13 cellular contexts compared by ENCODE assay signal in genomic region chr7:67738958-67739357, GRCh38.
DNase-seq lines count a peak whose midpoint lies in the region; TF ChIP-seq lines count a peak whose summit lies in the region.
"Had no signal": no experiment of that assay in that cellular context is flagged by ENCODE, and none has a peak within 500 bp of the region (broad histone marks: within the 10 kb centered on the region; RNA-seq: fewer than 3 reads in every experiment).

No MANE protein-coding gene starts in this region.

- TF ChIP-seq CTCF in AG10803 (conservative IDR thresholded peaks at IDR 0.05; ENCODE audit: low read length) = no peak
- no peak for TF ChIP-seq CTCF in fibroblast of pulmonary artery (IDR thresholded peaks at IDR 0.05; ENCODE audit: low read length, missing control alignments)
- TF ChIP-seq CTCF in ovary (IDR thresholded peaks at IDR 0.05) = no peak

- no peaks in the 10 kb centered on the region for H3K27me3 Mint-ChIP-seq in activated naive CD4-positive, alpha-beta T cell treated with anti-CD3 and anti-CD28 coated beads for 36 hours (ENCODE audit: low read depth)

- peaks cover 7% of the 10 kb centered on the region for H3K4me1 ChIP-seq in ovary (ENCODE audit: insufficient read depth)
- H3K4me1 ChIP-seq: foreskin keratinocyte, parathyroid adenoma had no signal

- no peaks in the 10 kb centered on the region for H3K9me3 ChIP-seq in ovary

- WGBS in ovary, 3 donors = 3 to 6% (median 5%) methylated on average over 6 of the region's 6 CpGs

- H3K36me3 Mint-ChIP-seq in activated naive CD4-positive, alpha-beta T cell treated with anti-CD3 and anti-CD28 coated beads for 36 hours (ENCODE audit: low read depth) = no peaks in the 10 kb centered on the region
- H3K36me3 Mint-ChIP-seq: memory B cell had no signal

- no peaks in the 10 kb centered on the region for H3K4me1 Mint-ChIP-seq in activated naive CD4-positive, alpha-beta T cell treated with anti-CD3 and anti-CD28 coated beads for 36 hours (ENCODE audit: low read depth)
- H3K4me1 Mint-ChIP-seq: memory B cell had no signal

- DNase-seq in AG10803 (ENCODE audit: low read depth) (peak; percentile 89), NCI-H2196 treated with DMSO at 0.1 percent for 48 hours (lab: John Stamatoyannopoulos, UW; ENCODE audit: unreplicated experiment) (peak; percentile 28), fibroblast of pulmonary artery (ENCODE audit: low read depth) (peak; percentile 65), ovary (peak; percentile 22 to 81 (median 58)), DMS53 (lab: John Stamatoyannopoulos, UW) (no peak), NCI-H526 treated with DMSO at 0.1 percent for 48 hours (lab: John Stamatoyannopoulos, UW) (no peak)
- no peak for DNase-seq in activated naive CD4-positive, alpha-beta T cell treated with anti-CD3 and anti-CD28 coated beads for 36 hours
- DNase-seq in activated CD4-positive, alpha-beta T cell treated with anti-CD3 and anti-CD28 coated beads for 1 hour = no peak
- DNase-seq: NCI-H524 treated with DMSO at 0.1 percent for 48 hours had no signal

- no peak for TF ChIP-seq POLR2A in ovary (IDR thresholded peaks at IDR 0.05)

- H3K27ac ChIP-seq in ovary = peak overlapping the region in 1 of 2 donors; percentile 68
- H3K27ac ChIP-seq: cardiac muscle cell, foreskin keratinocyte, parathyroid adenoma had no signal

- no peaks in the 10 kb centered on the region for H3K36me3 ChIP-seq in ovary
- H3K36me3 ChIP-seq: cardiac muscle cell had no signal

- H3K9me3 Mint-ChIP-seq in activated naive CD4-positive, alpha-beta T cell treated with anti-CD3 and anti-CD28 coated beads for 36 hours = peaks cover 13% of the 10 kb centered on the region

- H3K27ac Mint-ChIP-seq in activated naive CD4-positive, alpha-beta T cell treated with anti-CD3 and anti-CD28 coated beads for 36 hours = no peak overlapping the region
- H3K27ac Mint-ChIP-seq: memory B cell had no signal

- no peaks in the 10 kb centered on the region for H3K27me3 ChIP-seq in ovary
- H3K27me3 ChIP-seq: cardiac muscle cell, foreskin keratinocyte had no signal

- H3K4me3 Mint-ChIP-seq in activated naive CD4-positive, alpha-beta T cell treated with anti-CD3 and anti-CD28 coated beads for 36 hours = no peak overlapping the region
- H3K4me3 Mint-ChIP-seq: memory B cell had no signal

- H3K4me3 ChIP-seq in AG10803 (ENCODE audit: low read length) = no peak overlapping the region
- H3K4me3 ChIP-seq in fibroblast of pulmonary artery (replicated peaks; ENCODE audit: low read depth, low read length) = no peak overlapping the region
- no peak overlapping the region for H3K4me3 ChIP-seq in ovary
- H3K4me3 ChIP-seq: cardiac muscle cell had no signal

- CTCF ChIA-PET in activated naive CD4-positive, alpha-beta T cell treated with anti-CD3 and anti-CD28 coated beads for 36 hours (lab: Charles Lee) = no interaction called here

- intact Hi-C loops in ovary (cut with DNase I) = no loop called here
- intact Hi-C loops in activated naive CD4-positive, alpha-beta T cell treated with anti-CD3 and anti-CD28 coated beads for 36 hours (cut with micrococcal nuclease) = no loop called here

- peak; percentile 80 for TF ChIP-seq EP300 in ovary (IDR thresholded peaks at IDR 0.05)

Comparison
In these comparisons a context has a peak if more than half of its experiments do, and no peak if none do; other contexts are left out.
1. DNase-seq: peak in AG10803 (single experiment), NCI-H2196 treated with DMSO at 0.1 percent for 48 hours (single experiment), fibroblast of pulmonary artery (single experiment) and ovary (5 of 5); none in activated naive CD4-positive, alpha-beta T cell treated with anti-CD3 and anti-CD28 coated beads for 36 hours (single experiment), DMS53 (single experiment), activated CD4-positive, alpha-beta T cell treated with anti-CD3 and anti-CD28 coated beads for 1 hour (single experiment) and NCI-H526 treated with DMSO at 0.1 percent for 48 hours (single experiment).